ENCODE assay signal across 1 cellular context in the genomic region with DNA sequence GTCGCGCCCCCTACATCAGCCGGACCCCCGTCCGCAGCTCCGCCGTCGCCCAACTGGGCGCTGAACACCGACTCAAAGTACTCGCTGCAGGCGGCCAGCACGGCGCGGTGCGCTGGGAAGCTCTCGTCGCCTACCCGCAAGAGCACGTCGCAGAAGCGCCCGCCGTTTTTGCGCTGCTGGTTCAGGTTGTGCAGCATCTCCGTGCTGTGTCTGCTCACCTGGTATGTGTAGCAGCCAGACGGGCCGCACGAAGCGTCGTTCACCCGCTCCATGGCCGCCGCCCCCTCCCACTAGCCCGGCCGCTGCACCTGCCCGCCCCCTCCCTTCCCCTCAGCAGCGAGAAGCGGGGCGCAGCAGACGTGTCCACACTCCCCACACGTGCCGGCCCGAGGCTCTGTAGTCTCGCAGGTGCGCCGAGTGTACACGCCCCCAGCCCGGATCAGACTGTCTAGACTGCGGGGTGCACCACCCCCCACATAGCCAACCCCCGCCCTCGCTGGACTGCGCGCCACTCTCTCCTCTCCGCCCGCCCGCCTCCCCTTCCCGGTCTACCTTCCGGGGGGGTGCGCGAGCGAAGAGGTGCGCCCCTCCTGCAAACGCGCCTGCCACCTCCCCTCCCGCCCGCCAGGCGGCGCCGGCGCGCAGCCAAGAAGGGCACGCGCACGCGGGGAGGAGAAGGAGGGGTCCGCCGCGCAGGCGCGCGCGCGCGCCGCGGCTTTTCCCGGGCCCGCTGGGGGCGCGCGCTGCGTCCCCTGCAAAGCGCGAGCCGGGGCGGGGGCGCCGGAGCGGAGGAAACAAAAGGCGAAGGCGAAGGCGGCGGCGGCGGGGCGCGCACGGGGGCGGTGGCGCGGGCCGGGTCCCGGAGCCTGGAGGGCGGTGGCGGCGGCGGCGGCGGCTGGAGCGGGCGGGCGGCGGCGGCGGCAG.
A peak's percentile ranks its signal among the peaks of the same experiment; 100 is the strongest.
TF ChIP-seq lines count a peak whose summit lies in the region.

No MANE protein-coding gene starts in this region.

TF ChIP-seq in GM12878, 131 proteins besides CTCF, POLR2A, EP300 and RAD21 (continues in another document):
- TF ChIP-seq, protein P1, sequence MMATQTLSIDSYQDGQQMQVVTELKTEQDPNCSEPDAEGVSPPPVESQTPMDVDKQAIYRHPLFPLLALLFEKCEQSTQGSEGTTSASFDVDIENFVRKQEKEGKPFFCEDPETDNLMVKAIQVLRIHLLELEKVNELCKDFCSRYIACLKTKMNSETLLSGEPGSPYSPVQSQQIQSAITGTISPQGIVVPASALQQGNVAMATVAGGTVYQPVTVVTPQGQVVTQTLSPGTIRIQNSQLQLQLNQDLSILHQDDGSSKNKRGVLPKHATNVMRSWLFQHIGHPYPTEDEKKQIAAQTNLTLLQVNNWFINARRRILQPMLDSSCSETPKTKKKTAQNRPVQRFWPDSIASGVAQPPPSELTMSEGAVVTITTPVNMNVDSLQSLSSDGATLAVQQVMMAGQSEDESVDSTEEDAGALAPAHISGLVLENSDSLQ (IDR thresholded peaks at IDR 0.05), result no peak
- TF ChIP-seq, protein P2, sequence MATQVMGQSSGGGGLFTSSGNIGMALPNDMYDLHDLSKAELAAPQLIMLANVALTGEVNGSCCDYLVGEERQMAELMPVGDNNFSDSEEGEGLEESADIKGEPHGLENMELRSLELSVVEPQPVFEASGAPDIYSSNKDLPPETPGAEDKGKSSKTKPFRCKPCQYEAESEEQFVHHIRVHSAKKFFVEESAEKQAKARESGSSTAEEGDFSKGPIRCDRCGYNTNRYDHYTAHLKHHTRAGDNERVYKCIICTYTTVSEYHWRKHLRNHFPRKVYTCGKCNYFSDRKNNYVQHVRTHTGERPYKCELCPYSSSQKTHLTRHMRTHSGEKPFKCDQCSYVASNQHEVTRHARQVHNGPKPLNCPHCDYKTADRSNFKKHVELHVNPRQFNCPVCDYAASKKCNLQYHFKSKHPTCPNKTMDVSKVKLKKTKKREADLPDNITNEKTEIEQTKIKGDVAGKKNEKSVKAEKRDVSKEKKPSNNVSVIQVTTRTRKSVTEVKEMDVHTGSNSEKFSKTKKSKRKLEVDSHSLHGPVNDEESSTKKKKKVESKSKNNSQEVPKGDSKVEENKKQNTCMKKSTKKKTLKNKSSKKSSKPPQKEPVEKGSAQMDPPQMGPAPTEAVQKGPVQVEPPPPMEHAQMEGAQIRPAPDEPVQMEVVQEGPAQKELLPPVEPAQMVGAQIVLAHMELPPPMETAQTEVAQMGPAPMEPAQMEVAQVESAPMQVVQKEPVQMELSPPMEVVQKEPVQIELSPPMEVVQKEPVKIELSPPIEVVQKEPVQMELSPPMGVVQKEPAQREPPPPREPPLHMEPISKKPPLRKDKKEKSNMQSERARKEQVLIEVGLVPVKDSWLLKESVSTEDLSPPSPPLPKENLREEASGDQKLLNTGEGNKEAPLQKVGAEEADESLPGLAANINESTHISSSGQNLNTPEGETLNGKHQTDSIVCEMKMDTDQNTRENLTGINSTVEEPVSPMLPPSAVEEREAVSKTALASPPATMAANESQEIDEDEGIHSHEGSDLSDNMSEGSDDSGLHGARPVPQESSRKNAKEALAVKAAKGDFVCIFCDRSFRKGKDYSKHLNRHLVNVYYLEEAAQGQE (IDR thresholded peaks at IDR 0.05; ENCODE audit: low read depth, low read length), result no peak
- TF ChIP-seq ZNF24 (IDR thresholded peaks at IDR 0.05) (no peak), ZBED1 (IDR thresholded peaks at IDR 0.05; ENCODE audit: borderline replicate concordance) (no peak), RUNX3 (IDR thresholded peaks at IDR 0.05; ENCODE audit: low read length) (no peak), MEF2A (IDR thresholded peaks at IDR 0.05; ENCODE audit: insufficient read depth, low read depth, low read length) (peak; percentile 48; the same call in 1 of the 2 replicates), PAX5 (IDR thresholded peaks at IDR 0.05; ENCODE audit: borderline replicate concordance, low read depth, low read length) (no peak), RCOR1 (conservative IDR thresholded peaks at IDR 0.05; ENCODE audit: low read depth, low read length) (no peak), RAD51 (IDR thresholded peaks at IDR 0.05) (no peak), NFYA (IDR thresholded peaks at IDR 0.05; ENCODE audit: borderline replicate concordance, low read depth, low read length) (no peak), IRF4 (IDR thresholded peaks at IDR 0.05; ENCODE audit: low read depth, low read length) (no peak), BACH1 (IDR thresholded peaks at IDR 0.05; ENCODE audit: borderline replicate concordance) (peak; percentile 34; the same call in 1 of the 2 replicates), MTA2 (IDR thresholded peaks at IDR 0.05; ENCODE audit: low read depth) (no peak), NR2C1 (IDR thresholded peaks at IDR 0.05) (no peak), RFX5 (IDR thresholded peaks at IDR 0.05; ENCODE audit: low read depth, low read length) (no peak), FOS (IDR thresholded peaks at IDR 0.05; ENCODE audit: borderline replicate concordance, extremely low read depth, insufficient read length) (no peak), EGR1 (IDR thresholded peaks at IDR 0.05; ENCODE audit: borderline replicate concordance in 1 of 2, low read depth in 2 of 2, low read length in 2 of 2) (peak in 1 of 2 experiments; percentile 3; a peak in 1 of 3 replicates), MYB (IDR thresholded peaks at IDR 0.05; ENCODE audit: borderline replicate concordance, low read depth, low read length) (no peak), MTA3 (IDR thresholded peaks at IDR 0.05; ENCODE audit: borderline replicate concordance, low read length) (no peak), GABPA (IDR thresholded peaks at IDR 0.05; ENCODE audit: low read depth) (no peak), YBX1 (IDR thresholded peaks at IDR 0.05) (no peak), CEBPB (IDR thresholded peaks at IDR 0.05; ENCODE audit: borderline replicate concordance in 1 of 2, low read depth in 2 of 2, low read length in 2 of 2) (no peak), ZNF217 (IDR thresholded peaks at IDR 0.05) (no peak), MEF2B (IDR thresholded peaks at IDR 0.05; ENCODE audit: partially characterized antibody, poor library complexity, severe bottlenecking) (no peak), YY1 (IDR thresholded peaks at IDR 0.05; ENCODE audit: low read depth, low read length) (no peak)
- TF ChIP-seq, protein P3, sequence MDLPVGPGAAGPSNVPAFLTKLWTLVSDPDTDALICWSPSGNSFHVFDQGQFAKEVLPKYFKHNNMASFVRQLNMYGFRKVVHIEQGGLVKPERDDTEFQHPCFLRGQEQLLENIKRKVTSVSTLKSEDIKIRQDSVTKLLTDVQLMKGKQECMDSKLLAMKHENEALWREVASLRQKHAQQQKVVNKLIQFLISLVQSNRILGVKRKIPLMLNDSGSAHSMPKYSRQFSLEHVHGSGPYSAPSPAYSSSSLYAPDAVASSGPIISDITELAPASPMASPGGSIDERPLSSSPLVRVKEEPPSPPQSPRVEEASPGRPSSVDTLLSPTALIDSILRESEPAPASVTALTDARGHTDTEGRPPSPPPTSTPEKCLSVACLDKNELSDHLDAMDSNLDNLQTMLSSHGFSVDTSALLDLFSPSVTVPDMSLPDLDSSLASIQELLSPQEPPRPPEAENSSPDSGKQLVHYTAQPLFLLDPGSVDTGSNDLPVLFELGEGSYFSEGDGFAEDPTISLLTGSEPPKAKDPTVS (IDR thresholded peaks at IDR 0.05; ENCODE audit: low read depth, low read length), result no peak
- TF ChIP-seq, protein P4, sequence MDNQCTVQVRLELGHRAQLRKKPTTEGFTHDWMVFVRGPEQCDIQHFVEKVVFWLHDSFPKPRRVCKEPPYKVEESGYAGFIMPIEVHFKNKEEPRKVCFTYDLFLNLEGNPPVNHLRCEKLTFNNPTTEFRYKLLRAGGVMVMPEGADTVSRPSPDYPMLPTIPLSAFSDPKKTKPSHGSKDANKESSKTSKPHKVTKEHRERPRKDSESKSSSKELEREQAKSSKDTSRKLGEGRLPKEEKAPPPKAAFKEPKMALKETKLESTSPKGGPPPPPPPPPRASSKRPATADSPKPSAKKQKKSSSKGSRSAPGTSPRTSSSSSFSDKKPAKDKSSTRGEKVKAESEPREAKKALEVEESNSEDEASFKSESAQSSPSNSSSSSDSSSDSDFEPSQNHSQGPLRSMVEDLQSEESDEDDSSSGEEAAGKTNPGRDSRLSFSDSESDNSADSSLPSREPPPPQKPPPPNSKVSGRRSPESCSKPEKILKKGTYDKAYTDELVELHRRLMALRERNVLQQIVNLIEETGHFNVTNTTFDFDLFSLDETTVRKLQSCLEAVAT (IDR thresholded peaks at IDR 0.05), result no peak
- TF ChIP-seq, protein P5, sequence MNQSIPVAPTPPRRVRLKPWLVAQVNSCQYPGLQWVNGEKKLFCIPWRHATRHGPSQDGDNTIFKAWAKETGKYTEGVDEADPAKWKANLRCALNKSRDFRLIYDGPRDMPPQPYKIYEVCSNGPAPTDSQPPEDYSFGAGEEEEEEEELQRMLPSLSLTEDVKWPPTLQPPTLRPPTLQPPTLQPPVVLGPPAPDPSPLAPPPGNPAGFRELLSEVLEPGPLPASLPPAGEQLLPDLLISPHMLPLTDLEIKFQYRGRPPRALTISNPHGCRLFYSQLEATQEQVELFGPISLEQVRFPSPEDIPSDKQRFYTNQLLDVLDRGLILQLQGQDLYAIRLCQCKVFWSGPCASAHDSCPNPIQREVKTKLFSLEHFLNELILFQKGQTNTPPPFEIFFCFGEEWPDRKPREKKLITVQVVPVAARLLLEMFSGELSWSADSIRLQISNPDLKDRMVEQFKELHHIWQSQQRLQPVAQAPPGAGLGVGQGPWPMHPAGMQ (IDR thresholded peaks at IDR 0.05; ENCODE audit: borderline replicate concordance), result no peak
- TF ChIP-seq, protein P6, sequence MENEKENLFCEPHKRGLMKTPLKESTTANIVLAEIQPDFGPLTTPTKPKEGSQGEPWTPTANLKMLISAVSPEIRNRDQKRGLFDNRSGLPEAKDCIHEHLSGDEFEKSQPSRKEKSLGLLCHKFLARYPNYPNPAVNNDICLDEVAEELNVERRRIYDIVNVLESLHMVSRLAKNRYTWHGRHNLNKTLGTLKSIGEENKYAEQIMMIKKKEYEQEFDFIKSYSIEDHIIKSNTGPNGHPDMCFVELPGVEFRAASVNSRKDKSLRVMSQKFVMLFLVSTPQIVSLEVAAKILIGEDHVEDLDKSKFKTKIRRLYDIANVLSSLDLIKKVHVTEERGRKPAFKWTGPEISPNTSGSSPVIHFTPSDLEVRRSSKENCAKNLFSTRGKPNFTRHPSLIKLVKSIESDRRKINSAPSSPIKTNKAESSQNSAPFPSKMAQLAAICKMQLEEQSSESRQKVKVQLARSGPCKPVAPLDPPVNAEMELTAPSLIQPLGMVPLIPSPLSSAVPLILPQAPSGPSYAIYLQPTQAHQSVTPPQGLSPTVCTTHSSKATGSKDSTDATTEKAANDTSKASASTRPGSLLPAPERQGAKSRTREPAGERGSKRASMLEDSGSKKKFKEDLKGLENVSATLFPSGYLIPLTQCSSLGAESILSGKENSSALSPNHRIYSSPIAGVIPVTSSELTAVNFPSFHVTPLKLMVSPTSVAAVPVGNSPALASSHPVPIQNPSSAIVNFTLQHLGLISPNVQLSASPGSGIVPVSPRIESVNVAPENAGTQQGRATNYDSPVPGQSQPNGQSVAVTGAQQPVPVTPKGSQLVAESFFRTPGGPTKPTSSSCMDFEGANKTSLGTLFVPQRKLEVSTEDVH (IDR thresholded peaks at IDR 0.05; ENCODE audit: low read depth, partially characterized antibody), result no peak
- TF ChIP-seq, protein P7, sequence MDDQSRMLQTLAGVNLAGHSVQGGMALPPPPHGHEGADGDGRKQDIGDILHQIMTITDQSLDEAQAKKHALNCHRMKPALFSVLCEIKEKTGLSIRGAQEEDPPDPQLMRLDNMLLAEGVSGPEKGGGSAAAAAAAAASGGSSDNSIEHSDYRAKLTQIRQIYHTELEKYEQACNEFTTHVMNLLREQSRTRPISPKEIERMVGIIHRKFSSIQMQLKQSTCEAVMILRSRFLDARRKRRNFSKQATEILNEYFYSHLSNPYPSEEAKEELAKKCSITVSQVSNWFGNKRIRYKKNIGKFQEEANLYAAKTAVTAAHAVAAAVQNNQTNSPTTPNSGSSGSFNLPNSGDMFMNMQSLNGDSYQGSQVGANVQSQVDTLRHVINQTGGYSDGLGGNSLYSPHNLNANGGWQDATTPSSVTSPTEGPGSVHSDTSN (IDR thresholded peaks at IDR 0.05; ENCODE audit: insufficient replicate concordance, low read depth, low read length), result no peak
- TF ChIP-seq, protein P8, sequence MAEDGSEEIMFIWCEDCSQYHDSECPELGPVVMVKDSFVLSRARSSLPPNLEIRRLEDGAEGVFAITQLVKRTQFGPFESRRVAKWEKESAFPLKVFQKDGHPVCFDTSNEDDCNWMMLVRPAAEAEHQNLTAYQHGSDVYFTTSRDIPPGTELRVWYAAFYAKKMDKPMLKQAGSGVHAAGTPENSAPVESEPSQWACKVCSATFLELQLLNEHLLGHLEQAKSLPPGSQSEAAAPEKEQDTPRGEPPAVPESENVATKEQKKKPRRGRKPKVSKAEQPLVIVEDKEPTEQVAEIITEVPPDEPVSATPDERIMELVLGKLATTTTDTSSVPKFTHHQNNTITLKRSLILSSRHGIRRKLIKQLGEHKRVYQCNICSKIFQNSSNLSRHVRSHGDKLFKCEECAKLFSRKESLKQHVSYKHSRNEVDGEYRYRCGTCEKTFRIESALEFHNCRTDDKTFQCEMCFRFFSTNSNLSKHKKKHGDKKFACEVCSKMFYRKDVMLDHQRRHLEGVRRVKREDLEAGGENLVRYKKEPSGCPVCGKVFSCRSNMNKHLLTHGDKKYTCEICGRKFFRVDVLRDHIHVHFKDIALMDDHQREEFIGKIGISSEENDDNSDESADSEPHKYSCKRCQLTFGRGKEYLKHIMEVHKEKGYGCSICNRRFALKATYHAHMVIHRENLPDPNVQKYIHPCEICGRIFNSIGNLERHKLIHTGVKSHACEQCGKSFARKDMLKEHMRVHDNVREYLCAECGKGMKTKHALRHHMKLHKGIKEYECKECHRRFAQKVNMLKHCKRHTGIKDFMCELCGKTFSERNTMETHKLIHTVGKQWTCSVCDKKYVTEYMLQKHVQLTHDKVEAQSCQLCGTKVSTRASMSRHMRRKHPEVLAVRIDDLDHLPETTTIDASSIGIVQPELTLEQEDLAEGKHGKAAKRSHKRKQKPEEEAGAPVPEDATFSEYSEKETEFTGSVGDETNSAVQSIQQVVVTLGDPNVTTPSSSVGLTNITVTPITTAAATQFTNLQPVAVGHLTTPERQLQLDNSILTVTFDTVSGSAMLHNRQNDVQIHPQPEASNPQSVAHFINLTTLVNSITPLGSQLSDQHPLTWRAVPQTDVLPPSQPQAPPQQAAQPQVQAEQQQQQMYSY (CRISPR knock-in tag; IDR thresholded peaks at IDR 0.05), result no peak
- TF ChIP-seq, protein P9, sequence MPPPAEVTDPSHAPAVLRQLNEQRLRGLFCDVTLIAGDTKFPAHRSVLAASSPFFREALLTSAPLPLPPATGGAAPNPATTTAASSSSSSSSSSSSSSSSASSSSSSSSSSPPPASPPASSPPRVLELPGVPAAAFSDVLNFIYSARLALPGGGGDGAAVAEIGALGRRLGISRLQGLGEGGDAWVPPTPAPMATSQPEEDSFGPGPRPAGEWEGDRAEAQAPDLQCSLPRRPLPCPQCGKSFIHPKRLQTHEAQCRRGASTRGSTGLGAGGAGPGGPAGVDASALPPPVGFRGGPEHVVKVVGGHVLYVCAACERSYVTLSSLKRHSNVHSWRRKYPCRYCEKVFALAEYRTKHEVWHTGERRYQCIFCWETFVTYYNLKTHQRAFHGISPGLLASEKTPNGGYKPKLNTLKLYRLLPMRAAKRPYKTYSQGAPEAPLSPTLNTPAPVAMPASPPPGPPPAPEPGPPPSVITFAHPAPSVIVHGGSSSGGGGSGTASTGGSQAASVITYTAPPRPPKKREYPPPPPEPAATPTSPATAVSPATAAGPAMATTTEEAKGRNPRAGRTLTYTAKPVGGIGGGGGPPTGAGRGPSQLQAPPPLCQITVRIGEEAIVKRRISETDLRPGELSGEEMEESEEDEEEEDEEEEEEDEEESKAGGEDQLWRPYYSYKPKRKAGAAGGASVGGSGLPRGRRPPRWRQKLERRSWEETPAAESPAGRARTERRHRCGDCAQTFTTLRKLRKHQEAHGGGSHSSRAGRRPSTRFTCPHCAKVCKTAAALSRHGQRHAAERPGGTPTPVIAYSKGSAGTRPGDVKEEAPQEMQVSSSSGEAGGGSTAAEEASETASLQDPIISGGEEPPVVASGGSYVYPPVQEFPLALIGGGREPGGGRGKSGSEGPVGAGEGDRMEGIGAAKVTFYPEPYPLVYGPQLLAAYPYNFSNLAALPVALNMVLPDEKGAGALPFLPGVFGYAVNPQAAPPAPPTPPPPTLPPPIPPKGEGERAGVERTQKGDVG (CRISPR knock-in tag; IDR thresholded peaks at IDR 0.05), result no peak
